Comparison of ENCODE assay signal across 2 cellular contexts in genomic region chr7:77463641-77464040, GRCh38.
TF ChIP-seq lines count a peak whose summit lies in the region.
"Not testable (repeated sequence)": the region's sequence is repeated elsewhere in the genome, so short reads cannot be mapped to it uniquely, and the experiment has no call there.

No MANE protein-coding gene starts in this region.

TF ChIP-seq in IMR-90, 13 proteins besides CTCF, POLR2A, EP300 and RAD21:
- TF ChIP-seq CEBPB (IDR thresholded peaks at IDR 0.05; ENCODE audit: low read depth, low read length): peak; percentile 13; the same call in 1 of the 2 replicates
TF ChIP-seq in IMR-90: peak in this region for 1; not testable (repeated sequence) for 12.

TF ChIP-seq in K562, 482 proteins besides CTCF, POLR2A, EP300 and RAD21:
- 0 out of 4 replicates have a peak, but pooled peaks of 1 of the 2 experiments have one; percentile 14 for TF ChIP-seq TRIM24 (IDR thresholded peaks at IDR 0.05)
- TF ChIP-seq ATF3 (IDR thresholded peaks at IDR 0.05): peak; percentile 60; the same call in 1 of the 2 replicates
- not testable (repeated sequence) for TF ChIP-seq ATF3 (CRISPR knock-in tag; conservative IDR thresholded peaks at IDR 0.05); JUND (IDR thresholded peaks at IDR 0.05; ENCODE audit: borderline replicate concordance, low read depth, low read length)
- peak; percentile 20; the same call in 1 of the 3 replicates for TF ChIP-seq JUND (tag; IDR thresholded peaks at IDR 0.05; ENCODE audit: borderline replicate concordance, low read depth, low read length)
TF ChIP-seq in K562: peak in this region for 3; not testable (repeated sequence) for 479.
